8 cellular contexts compared by ENCODE assay signal in the genomic region with DNA sequence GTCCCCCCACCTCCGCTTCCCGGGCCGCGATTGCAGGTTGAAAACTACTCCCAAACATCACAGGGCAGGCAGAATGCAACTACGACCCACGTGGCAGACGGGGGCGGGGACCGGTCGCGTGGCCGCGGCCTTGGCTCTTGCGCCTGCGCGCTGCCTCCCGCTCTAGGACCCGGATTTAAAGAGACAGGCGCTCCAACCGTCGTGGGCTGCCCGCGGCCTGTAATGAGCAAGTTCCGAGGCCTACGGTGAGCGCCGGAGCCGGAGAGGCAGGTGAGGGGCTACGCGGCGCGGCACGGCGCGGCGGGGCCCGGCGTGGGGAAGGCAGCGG. TPM values are rescaled to one million over a fixed set of nuclear protein-coding genes. Genes with fewer than 3 reads are reported as not detected.
DNase-seq lines count a peak whose midpoint lies in the region; ATAC-seq, FAIRE-seq and TF ChIP-seq lines count a peak whose summit lies in the region.

A gene (plus strand): TSS at position 160 of the 328 bp plus-strand sequence. CDS start 2,494 bp downstream, outside the sequence.

- H3F3A ChIP-seq in Loucy (ENCODE audit: low read depth) = no peaks in the 10 kb centered on the region

- TF ChIP-seq POLR2A in H54 (IDR thresholded peaks at IDR 0.05; ENCODE audit: low read depth, low read length) = no peak

- H3K4me1 Mint-ChIP-seq in activated T-helper 2 cell treated with anti-CD3 and anti-CD28 coated beads, Interferon-gamma antibody, Interleukin-2, Interleukin-4, amounts not matched to agents 10 μg/mL and 5 μg/mL and 100 μg/mL, durations not matched to agents 14 hours and 24 hours and 36 hours (ENCODE audit: low read depth) = peaks cover 43% of the 10 kb centered on the region
- H3K4me1 Mint-ChIP-seq in natural killer cell = peaks cover 38 to 42% of the 10 kb centered on the region in 2 donors

- H3K9me3 ChIP-seq in Loucy (ENCODE audit: insufficient read depth, low read depth, low read length) (no peaks in the 10 kb centered on the region), RWPE2 (ENCODE audit: severe bottlenecking) (no peaks in the 10 kb centered on the region)

- peak within 1 kb of the TSS; percentile 79 for H3K27ac ChIP-seq in RWPE2 (ENCODE audit: poor library complexity, severe bottlenecking)

- peak within 1 kb of the TSS; percentile 92 for H3K9ac ChIP-seq in Loucy (ENCODE audit: low read depth, low read length, poor library complexity, severe bottlenecking)

- H2AFZ ChIP-seq in Loucy (ENCODE audit: low read length) = peak within 1 kb of the TSS; percentile 92

- no peaks in the 10 kb centered on the region for H3K9me2 ChIP-seq in Loucy (replicated peaks; ENCODE audit: low read depth, low read length)

- H3K4me2 ChIP-seq in Loucy (ENCODE audit: low read depth, low read length, poor library complexity, severe bottlenecking) = peak within 1 kb of the TSS; percentile 94

- no peak for TF ChIP-seq CTCF in Loucy (conservative IDR thresholded peaks at IDR 0.05; ENCODE audit: low read length)
- TF ChIP-seq CTCF in RWPE2 (IDR thresholded peaks at IDR 0.05; ENCODE audit: poor library complexity, severe bottlenecking) = no peak
- no peak for TF ChIP-seq CTCF in natural killer cell (IDR thresholded peaks at IDR 0.05)

- H3K4me3 Mint-ChIP-seq in activated T-helper 2 cell treated with anti-CD3 and anti-CD28 coated beads, Interferon-gamma antibody, Interleukin-2, Interleukin-4, amounts not matched to agents 10 μg/mL and 5 μg/mL and 100 μg/mL, durations not matched to agents 14 hours and 24 hours and 36 hours (ENCODE audit: low read depth) = peak within 1 kb of the TSS; percentile 94
- H3K4me3 Mint-ChIP-seq in natural killer cell = peak within 1 kb of the TSS; percentile 98

- H3K27ac Mint-ChIP-seq in activated T-helper 2 cell treated with anti-CD3 and anti-CD28 coated beads, Interferon-gamma antibody, Interleukin-2, Interleukin-4, amounts not matched to agents 10 μg/mL and 5 μg/mL and 100 μg/mL, durations not matched to agents 14 hours and 24 hours and 36 hours = peak within 1 kb of the TSS; percentile 96
- H3K27ac Mint-ChIP-seq in natural killer cell = peak within 1 kb of the TSS; percentile 93 to 97

- H3K4me3 ChIP-seq in Loucy (ENCODE audit: low read length, poor library complexity, severe bottlenecking) = peak within 1 kb of the TSS; percentile 81
- H3K4me3 ChIP-seq in RWPE2 (ENCODE audit: severe bottlenecking) = peak within 1 kb of the TSS; percentile 89

- no peak for FAIRE-seq in H54 (lab: Jason Lieb, UNC)

- H4K20me1 ChIP-seq in Loucy (ENCODE audit: insufficient read depth, low read length, poor library complexity, severe bottlenecking) = no peaks in the 10 kb centered on the region

- peaks cover 47% of the 10 kb centered on the region for H3K4me1 ChIP-seq in Loucy (ENCODE audit: insufficient read depth, low read length, poor library complexity, severe bottlenecking)
- H3K4me1 ChIP-seq in RWPE2 (ENCODE audit: insufficient read depth, poor library complexity, severe bottlenecking) = peaks cover 7% of the 10 kb centered on the region

- H3K36me3 Mint-ChIP-seq in activated T-helper 2 cell treated with anti-CD3 and anti-CD28 coated beads, Interferon-gamma antibody, Interleukin-2, Interleukin-4, amounts not matched to agents 10 μg/mL and 5 μg/mL and 100 μg/mL, durations not matched to agents 14 hours and 24 hours and 36 hours (ENCODE audit: low read depth) = peaks cover 25% of the 10 kb centered on the region
- no peaks in the 10 kb centered on the region for H3K36me3 Mint-ChIP-seq in natural killer cell

- ATAC-seq in RWPE2 (ENCODE audit: low read depth) (peak; percentile 73), natural killer cell (peak; percentile 77 to 89 (median 85))

- H3K36me3 ChIP-seq in Loucy (ENCODE audit: insufficient read depth, low read length) (no peaks in the 10 kb centered on the region), RWPE2 (ENCODE audit: low read depth) (peaks cover 10% of the 10 kb centered on the region; the same call in 1 of the 2 replicates)

- H3K27me3 ChIP-seq in Loucy (ENCODE audit: insufficient read depth, low read length, poor library complexity, severe bottlenecking) (no peaks in the 10 kb centered on the region), RWPE2 (ENCODE audit: insufficient read depth, poor library complexity, severe bottlenecking) (no peaks in the 10 kb centered on the region)

- H3K9me3 Mint-ChIP-seq in activated T-helper 2 cell treated with anti-CD3 and anti-CD28 coated beads, Interferon-gamma antibody, Interleukin-2, Interleukin-4, amounts not matched to agents 10 μg/mL and 5 μg/mL and 100 μg/mL, durations not matched to agents 14 hours and 24 hours and 36 hours = no peaks in the 10 kb centered on the region
- H3K9me3 Mint-ChIP-seq in natural killer cell = no peaks in the 10 kb centered on the region

- DNase-seq in EH (ENCODE audit: low read depth) = peak; percentile 93
- peak; percentile 93 for DNase-seq in H54 (ENCODE audit: insufficient read length, low spot score)
- DNase-seq in RWPE2 (ENCODE audit: low spot score) = peak; percentile 90
- peak; percentile 93 for DNase-seq in activated T-helper 2 cell treated with anti-CD3 and anti-CD28 coated beads, Interferon-gamma antibody, Interleukin-2, Interleukin-4, amounts not matched to agents 10 μg/mL and 5 μg/mL and 100 μg/mL, durations not matched to agents 14 hours and 24 hours and 36 hours (ENCODE audit: low spot score)
- peak; percentile 90 for DNase-seq in fibroblast of peridontal ligament (ENCODE audit: extremely low read depth)
- peak; percentile 92 for DNase-seq in natural killer cell
- peak; percentile 89 to 97 (median 90) for DNase-seq in stimulated activated naive CD4-positive, alpha-beta T cell (lab: John Stamatoyannopoulos, UW)

- no peaks in the 10 kb centered on the region for H3K27me3 Mint-ChIP-seq in activated T-helper 2 cell treated with anti-CD3 and anti-CD28 coated beads, Interferon-gamma antibody, Interleukin-2, Interleukin-4, amounts not matched to agents 10 μg/mL and 5 μg/mL and 100 μg/mL, durations not matched to agents 14 hours and 24 hours and 36 hours (ENCODE audit: low read depth)
- no peaks in the 10 kb centered on the region for H3K27me3 Mint-ChIP-seq in natural killer cell (ENCODE audit: low read depth in 2 of 2)

- H3K79me2 ChIP-seq in Loucy (ENCODE audit: insufficient read depth, low read length) = peaks cover 40% of the 10 kb centered on the region

- intact Hi-C loops in activated T-helper 2 cell treated with anti-CD3 and anti-CD28 coated beads, Interferon-gamma antibody, Interleukin-2, Interleukin-4, amounts not matched to agents 10 μg/mL and 5 μg/mL and 100 μg/mL, durations not matched to agents 14 hours and 24 hours and 36 hours (cut with micrococcal nuclease) = loop anchor here (2.0 to 5.0 kb wide), 4 partner anchors 82 to 778 kb away; a partner anchor contains a TSS
- intact Hi-C loops in natural killer cell (cut with micrococcal nuclease) = loop anchor here (1.0 to 10.0 kb wide), 3 partner anchors 19 to 436 kb away; a partner anchor contains a TSS

RNA-seq across cellular contexts. Expression of the gene that starts here (rescaled TPM):
- total RNA-seq in activated T-helper 2 cell treated with anti-CD3 and anti-CD28 coated beads, Interferon-gamma antibody, Interleukin-2, Interleukin-4, amounts not matched to agents 10 μg/mL and 5 μg/mL and 100 μg/mL, durations not matched to agents 14 hours and 24 hours and 36 hours = 56.3 and 65.7 TPM in 2 replicates
- 10 to 100 TPM; 70.2 to 83.7 (median 72.0) TPM for total RNA-seq in natural killer cell

Comparison
In these comparisons a context has a peak if more than half of its experiments do, and no peak if none do; other contexts are left out.
1. Peak in every context shown above with its lines: DNase-seq, ATAC-seq, H3K4me3 ChIP-seq and H3K27ac ChIP-seq.